1 cellular context compared by ENCODE assay signal in the genomic region with DNA sequence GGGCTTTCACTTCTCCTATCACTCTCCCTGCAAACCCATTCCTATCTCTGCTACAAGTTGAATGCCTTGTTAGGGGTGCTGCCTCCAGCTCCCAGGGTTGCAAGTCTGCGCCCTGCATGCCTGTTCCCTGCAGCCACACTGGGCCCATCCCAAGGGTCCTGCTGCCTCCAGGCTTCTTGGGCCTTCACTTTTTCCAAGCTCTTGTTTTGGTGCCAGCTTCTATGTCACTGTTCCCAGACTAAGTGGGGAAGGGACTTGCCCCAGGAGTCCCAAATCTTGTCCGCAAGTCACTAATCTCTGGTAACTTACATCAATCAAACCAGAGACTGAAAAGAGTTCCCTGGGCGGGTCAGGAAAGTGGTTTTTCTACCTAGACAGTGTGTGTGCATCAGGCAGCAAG.
TF ChIP-seq lines count a peak whose summit lies in the region.

No MANE protein-coding gene starts in this region.

TF ChIP-seq in HepG2, 621 proteins besides CTCF, POLR2A, EP300 and RAD21:
- TF ChIP-seq POLR2G (IDR thresholded peaks at IDR 0.05; ENCODE audit: low read depth, low read length) (peak; percentile 39; the same call in 1 of the 2 replicates), KDM2A (CRISPR knock-in tag; IDR thresholded peaks at IDR 0.05; ENCODE audit: borderline replicate concordance, low read depth) (no peak)
